ENCODE assay signal across 9 cellular contexts in the genomic region with DNA sequence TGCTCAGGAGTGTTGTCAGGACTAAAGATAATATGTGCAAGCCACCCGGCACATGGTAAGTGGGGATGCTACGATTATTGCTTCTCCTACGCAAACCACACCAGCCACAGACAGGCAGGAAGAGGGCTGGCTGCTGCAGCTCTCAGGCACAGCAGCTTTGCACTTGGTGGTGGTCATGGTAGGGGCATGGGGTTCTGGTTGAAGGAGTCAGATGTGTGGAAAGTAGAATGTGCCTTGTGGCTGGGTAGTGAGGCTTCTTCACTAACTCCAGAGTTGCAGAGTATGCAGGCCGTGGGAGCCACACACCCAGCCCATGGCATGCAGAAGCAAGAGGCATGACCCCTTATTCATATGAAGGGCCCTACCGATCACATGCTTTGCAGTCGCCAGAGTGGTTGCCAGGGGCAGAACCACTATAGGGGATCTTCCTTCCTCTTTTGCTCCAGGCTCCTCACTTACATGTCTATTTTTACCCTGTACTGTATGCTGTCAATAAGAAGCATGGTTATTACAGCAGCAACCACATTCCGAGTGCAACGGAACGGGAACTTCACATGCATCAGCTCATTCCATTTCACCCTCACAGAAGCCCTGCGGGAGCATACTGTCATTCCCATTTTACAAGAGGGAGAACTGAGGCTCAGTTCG.
A peak's percentile ranks its signal among the peaks of the same experiment; 100 is the strongest.
DNase-seq lines count a peak whose midpoint lies in the region; ATAC-seq lines count a peak whose summit lies in the region.
"Had no signal": no experiment of that assay in that cellular context is flagged by ENCODE, and none has a peak within 500 bp of the region (broad histone marks: within the 10 kb centered on the region; RNA-seq: fewer than 3 reads in every experiment).

No MANE protein-coding gene starts in this region.

- DNase-seq in T-helper 22 cell (ENCODE audit: low read depth) (peak; percentile 67), NCI-H524 (lab: John Stamatoyannopoulos, UW) (no peak), DMS153 (lab: John Stamatoyannopoulos, UW) (no peak), cortex of kidney (lab: John Stamatoyannopoulos, UW) (no peak), GM19240 (ENCODE audit: insufficient read length, low spot score) (no peak)
- peak; percentile 42 for DNase-seq in activated naive CD8-positive, alpha-beta T cell treated with anti-CD3 and anti-CD28 coated beads, Interleukin-2, amount 50 U/mL, for 16 hours (ENCODE audit: low read depth, low spot score)
- peak; percentile 41 to 74 (median 46) for DNase-seq in stimulated activated CD4-positive, alpha-beta T cell treated with anti-CD3 and anti-CD28 coated beads, TNF-alpha, amount 100 ng/mL, for 24 hours (ENCODE audit: low read depth in 3 of 3)

- peak; percentile 35 for ATAC-seq in GM21529 (IDR thresholded peaks at IDR 0.05; ENCODE audit: unreplicated experiment)
- ATAC-seq: HCT116 had no signal

Comparison
In these comparisons a context has a peak if more than half of its experiments do, and no peak if none do; other contexts are left out.
1. DNase-seq: peak in T-helper 22 cell (single experiment), activated naive CD8-positive, alpha-beta T cell treated with anti-CD3 and anti-CD28 coated beads, Interleukin-2, amount 50 U/mL, for 16 hours (single experiment) and stimulated activated CD4-positive, alpha-beta T cell treated with anti-CD3 and anti-CD28 coated beads, TNF-alpha, amount 100 ng/mL, for 24 hours (3 of 3); none in NCI-H524 (0 of 2), DMS153 (single experiment), cortex of kidney (single experiment) and GM19240 (single experiment).